Comparison of ENCODE assay signal across 18 cellular contexts in genomic region chr13:19982447-19983043, GRCh38. TPM values are rescaled to one million over a fixed set of nuclear protein-coding genes. Genes with fewer than 3 reads are reported as not detected.
DNase-seq lines count a peak whose midpoint lies in the region; ATAC-seq, FAIRE-seq and TF ChIP-seq lines count a peak whose summit lies in the region.
"Had no signal": no experiment of that assay in that cellular context is flagged by ENCODE, and none has a peak within 500 bp of the region (broad histone marks: within the 10 kb centered on the region; RNA-seq: fewer than 3 reads in every experiment).

No MANE protein-coding gene starts in this region.

- H3K27me3 Mint-ChIP-seq in T-helper 17 cell, result no peaks in the 10 kb centered on the region

- TF ChIP-seq EP300 in suprapubic skin (IDR thresholded peaks at IDR 0.05), result no peak

- no peaks in the 10 kb centered on the region for H3K27me3 ChIP-seq in cardiac muscle cell
- H3K27me3 ChIP-seq in small intestine (ENCODE audit: control insufficient read depth in 2 of 2, insufficient read depth in 2 of 2, low read length in 2 of 2), result no peaks in the 10 kb centered on the region
- H3K27me3 ChIP-seq in suprapubic skin, result no peaks in the 10 kb centered on the region

- TF ChIP-seq CTCF in cardiac muscle cell (IDR thresholded peaks at IDR 0.05; ENCODE audit: low read depth, low read length), result no peak
- TF ChIP-seq CTCF in suprapubic skin (IDR thresholded peaks at IDR 0.05), result no peak

- no peak overlapping the region for H3K4me3 ChIP-seq in cardiac muscle cell
- H3K4me3 ChIP-seq in small intestine (ENCODE audit: low read depth in 1 of 2, low read length in 2 of 2), result no peak overlapping the region
- no peak overlapping the region for H3K4me3 ChIP-seq in suprapubic skin

- peak overlapping the region; percentile 45 for H3K27ac Mint-ChIP-seq in T-helper 17 cell

- H3K9me3 ChIP-seq in cardiac muscle cell (ENCODE audit: low read depth) (no peaks in the 10 kb centered on the region), T-helper 17 cell (ENCODE audit: control insufficient read depth, low read length, poor library complexity, severe bottlenecking) (no peaks in the 10 kb centered on the region), small intestine (ENCODE audit: control insufficient read depth, low read depth) (no peaks in the 10 kb centered on the region), suprapubic skin (no peaks in the 10 kb centered on the region)

- no peak for DNase-seq in cardiac muscle cell (ENCODE audit: low read depth in 1 of 2, low spot score in 1 of 2)
- DNase-seq in left cardiac atrium, result no peak
- DNase-seq in T-helper 17 cell, result no peak
- no peak for DNase-seq in left colon
- DNase-seq in small intestine, result peak; percentile 25
- no peak for DNase-seq in suprapubic skin (ENCODE audit: low spot score in 2 of 2)
- DNase-seq: MV-4-11, NCI-H1105, NCI-H1436 treated with DMSO at 0.1 percent for 48 hours, NCI-H187 treated with DMSO at 0.1 percent for 48 hours, NCI-H2171 treated with DMSO at 0.1 percent for 48 hours, NCI-H345, NCI-H510A treated with DMSO at 0.1 percent for 48 hours, NCI-H774 had no signal

- peaks cover 5% of the 10 kb centered on the region for H3K36me3 Mint-ChIP-seq in T-helper 17 cell (ENCODE audit: low read depth)

- H3K4me1 Mint-ChIP-seq in T-helper 17 cell, result peaks cover 20% of the 10 kb centered on the region

- H3K27ac ChIP-seq in cardiac muscle cell (peak overlapping the region; percentile 51), small intestine (ENCODE audit: low read depth in 1 of 2, low read length in 1 of 2) (no peak overlapping the region), suprapubic skin (no peak overlapping the region)

- intact Hi-C loops in left cardiac atrium (cut with DNase I) (no loop called here), left colon (cut with DNase I, micrococcal nuclease) (no loop called here)

- FAIRE-seq in small intestine (lab: Jason Lieb, UNC), result no peak
- FAIRE-seq: H54, RCC 7860 had no signal

- no peak overlapping the region for H3K4me3 Mint-ChIP-seq in T-helper 17 cell

- TF ChIP-seq POLR2A in suprapubic skin (IDR thresholded peaks at IDR 0.05), result no peak

- no peak for ATAC-seq in left cardiac atrium
- no peak for ATAC-seq in T-helper 17 cell
- ATAC-seq in left colon, result peak; percentile 57
- ATAC-seq in GM18867 (IDR thresholded peaks at IDR 0.05; ENCODE audit: unreplicated experiment), result no peak
- no peak for ATAC-seq in GM19351 (IDR thresholded peaks at IDR 0.05; ENCODE audit: unreplicated experiment)

- H3K4me1 ChIP-seq in cardiac muscle cell (ENCODE audit: low read depth), result peaks cover 9% of the 10 kb centered on the region
- peaks cover 0 to 2% of the 10 kb centered on the region in 2 donors for H3K4me1 ChIP-seq in small intestine (ENCODE audit: control insufficient read depth in 2 of 2, insufficient read depth in 1 of 2, low read depth in 1 of 2, low read length in 1 of 2)
- peaks cover 6% of the 10 kb centered on the region for H3K4me1 ChIP-seq in suprapubic skin

- WGBS in small intestine, 3 donors, result 63 to 79% (median 71%) methylated on average over 5 of the region's 5 CpGs
- WGBS in suprapubic skin, result 88% methylated on average over 5 of the region's 5 CpGs

- H3K36me3 ChIP-seq in cardiac muscle cell, result no peaks in the 10 kb centered on the region
- peaks cover 0 to 3% of the 10 kb centered on the region in 2 donors for H3K36me3 ChIP-seq in small intestine (ENCODE audit: control insufficient read depth in 2 of 2, insufficient read depth in 2 of 2, low read length in 2 of 2)
- peaks cover 29% of the 10 kb centered on the region for H3K36me3 ChIP-seq in suprapubic skin

RNA-seq across cellular contexts. Expression of gene ZMYM2, which starts 24.0 kb away (rescaled TPM):
- total RNA-seq in cardiac muscle cell, result 53.9 and 82.1 TPM in 2 replicates
- 42.5 and 59.4 TPM in 2 replicates for polyA plus RNA-seq in cardiac muscle cell
- 10 to 100 TPM; 49.0 to 55.4 TPM for total RNA-seq in left cardiac atrium
- 100 to 1,000 TPM; 103 to 115 TPM for total RNA-seq in T-helper 17 cell
- 10 to 100 TPM; 69.2 to 70.0 TPM for total RNA-seq in left colon
- polyA plus RNA-seq in small intestine, result 10 to 100 TPM; 13.2 to 20.4 (median 15.5) TPM
- 100 to 1,000 TPM in 1 of 4 donors, 10 to 100 TPM in 3; 44.5 to 217 (median 57.0) TPM for total RNA-seq in suprapubic skin
